10 cellular contexts compared by ENCODE assay signal in genomic region chr17:40346768-40347154, GRCh38. TPM values are rescaled to one million over a fixed set of nuclear protein-coding genes. Genes with fewer than 3 reads are reported as not detected.
DNase-seq lines count a peak whose midpoint lies in the region; ATAC-seq and TF ChIP-seq lines count a peak whose summit lies in the region.
"Had no signal": no experiment of that assay in that cellular context is flagged by ENCODE, and none has a peak within 500 bp of the region (broad histone marks: within the 10 kb centered on the region; RNA-seq: fewer than 3 reads in every experiment).

No MANE protein-coding gene starts in this region.

- peak overlapping the region; percentile 5 for H3K4me3 Mint-ChIP-seq in stimulated activated naive CD8-positive, alpha-beta T cell treated with anti-CD3 and anti-CD28 coated beads, Interleukin-15, Interleukin-2, amounts not matched to agents 100 ng/mL and 50 ng/mL, for 24 hours

- TF ChIP-seq CTCF in esophagus squamous epithelium (IDR thresholded peaks at IDR 0.05) (no peak), neutrophil (IDR thresholded peaks at IDR 0.05) (no peak)

- peaks cover 75 to 99% (median 82%) of the 10 kb centered on the region in 3 donors for H3K4me1 ChIP-seq in esophagus squamous epithelium
- H3K4me1 ChIP-seq in neutrophil (ENCODE audit: control insufficient read depth in 1 of 2, insufficient read depth in 1 of 2, low read depth in 1 of 2, low read length in 1 of 2): peaks cover 66 to 75% of the 10 kb centered on the region in 2 experiments

- no peaks in the 10 kb centered on the region for H3K9me3 Mint-ChIP-seq in stimulated activated naive CD8-positive, alpha-beta T cell treated with anti-CD3 and anti-CD28 coated beads, Interleukin-15, Interleukin-2, amounts not matched to agents 100 ng/mL and 50 ng/mL, for 24 hours

- no peak for DNase-seq in stimulated activated naive CD8-positive, alpha-beta T cell treated with anti-CD3 and anti-CD28 coated beads, Interleukin-15, Interleukin-2, amounts not matched to agents 100 U/mL and 50 U/mL, for 24 hours
- DNase-seq in esophagus squamous epithelium (lab: John Stamatoyannopoulos, UW) (no peak), activated gamma-delta T cell treated with Interleukin-2 at 50 U/mL for 16 hours (no peak), H4 (ENCODE audit: low spot score) (no peak)
- DNase-seq: activated effector memory CD4-positive, alpha-beta T cell treated with anti-CD3 and anti-CD28 coated beads, Interleukin-2, amount 50 U/mL, for 16 hours; MM.1S had no signal

- H3K36me3 ChIP-seq in esophagus squamous epithelium: peaks cover 0 to 13% (median 0%) of the 10 kb centered on the region in 3 donors
- peaks cover 91% of the 10 kb centered on the region for H3K36me3 ChIP-seq in neutrophil

- no peak for ATAC-seq in stimulated activated naive CD8-positive, alpha-beta T cell treated with anti-CD3 and anti-CD28 coated beads, Interleukin-15, Interleukin-2, amounts not matched to agents 100 U/mL and 50 U/mL, for 24 hours
- ATAC-seq in HG03280 (IDR thresholded peaks at IDR 0.05; ENCODE audit: unreplicated experiment) (no peak), GM21717 (IDR thresholded peaks at IDR 0.05; ENCODE audit: unreplicated experiment) (no peak)

- no peak for TF ChIP-seq POLR2A in esophagus squamous epithelium (IDR thresholded peaks at IDR 0.05)

- H3K9me3 ChIP-seq in esophagus squamous epithelium: no peaks in the 10 kb centered on the region
- no peaks in the 10 kb centered on the region for H3K9me3 ChIP-seq in neutrophil

- H3K36me3 Mint-ChIP-seq in stimulated activated naive CD8-positive, alpha-beta T cell treated with anti-CD3 and anti-CD28 coated beads, Interleukin-15, Interleukin-2, amounts not matched to agents 100 ng/mL and 50 ng/mL, for 24 hours (ENCODE audit: low read depth): peaks cover 16% of the 10 kb centered on the region

- no peaks in the 10 kb centered on the region for H3K27me3 ChIP-seq in esophagus squamous epithelium
- H3K27me3 ChIP-seq in neutrophil: no peaks in the 10 kb centered on the region

- no peaks in the 10 kb centered on the region for H3K27me3 Mint-ChIP-seq in stimulated activated naive CD8-positive, alpha-beta T cell treated with anti-CD3 and anti-CD28 coated beads, Interleukin-15, Interleukin-2, amounts not matched to agents 100 ng/mL and 50 ng/mL, for 24 hours

- intact Hi-C loops in esophagus squamous epithelium (cut with DNase I): no loop called here

- H3K4me1 Mint-ChIP-seq in stimulated activated naive CD8-positive, alpha-beta T cell treated with anti-CD3 and anti-CD28 coated beads, Interleukin-15, Interleukin-2, amounts not matched to agents 100 ng/mL and 50 ng/mL, for 24 hours (ENCODE audit: low read depth): peaks cover 71% of the 10 kb centered on the region

- no CpG with 5 or more reads among the region's 1 CpG for WGBS in esophagus squamous epithelium, 2 donors

- H3K27ac ChIP-seq in esophagus squamous epithelium (peak overlapping the region; percentile 86 to 98 (median 94)), neutrophil (peak overlapping the region; percentile 98)

- peak overlapping the region; percentile 74 for H3K27ac Mint-ChIP-seq in stimulated activated naive CD8-positive, alpha-beta T cell treated with anti-CD3 and anti-CD28 coated beads, Interleukin-15, Interleukin-2, amounts not matched to agents 100 ng/mL and 50 ng/mL, for 24 hours

- peak overlapping the region in 1 of 4 donors; percentile 84 for H3K4me3 ChIP-seq in esophagus squamous epithelium
- peak overlapping the region; percentile 96 to 99 for H3K4me3 ChIP-seq in neutrophil (ENCODE audit: low read depth in 1 of 2, low read length in 1 of 2)

RNA-seq across cellular contexts. Expression of gene GJD3, which starts 17.8 kb away (rescaled TPM):
- 1 to 10 TPM in 1 of 4 donors, under 1 TPM in 2, not detected in 1; 0.38 to 1.7 (median 0.47) TPM for total RNA-seq in esophagus squamous epithelium
- total RNA-seq in H4 (2014; rRNA removed; shearing (Covaris generic)): not detected in 2 replicates

RNA-seq across cellular contexts. Expression of gene RARA, which starts 37.8 kb away (rescaled TPM):
- total RNA-seq in esophagus squamous epithelium: 10 to 100 TPM in 2 of 4 donors, 1 to 10 TPM in 2; 6.7 to 14.2 (median 10.8) TPM
- total RNA-seq in H4 (2014; rRNA removed; shearing (Covaris generic)): 17.7 and 19.7 TPM in 2 replicates

RNA-seq across cellular contexts. Expression of gene CDC6, which starts 59.1 kb away (rescaled TPM):
- 10 to 100 TPM in 2 of 4 donors, 1 to 10 TPM in 2; 2.9 to 17.8 (median 9.8) TPM for total RNA-seq in esophagus squamous epithelium
- total RNA-seq in H4 (2014; rRNA removed; shearing (Covaris generic)): 48.0 and 62.5 TPM in 2 replicates
